8 cellular contexts compared by ENCODE assay signal in genomic region chr10:110221721-110222261, GRCh38. TPM values are rescaled to one million over a fixed set of nuclear protein-coding genes. Genes with fewer than 3 reads are reported as not detected.
DNase-seq lines count a peak whose midpoint lies in the region; ATAC-seq and TF ChIP-seq lines count a peak whose summit lies in the region.

No MANE protein-coding gene starts in this region.

- no peak overlapping the region for H3K18ac ChIP-seq in mesenchymal stem cell (ENCODE audit: low read depth in 1 of 2, low read length in 2 of 2)

- no peak overlapping the region for H2BK12ac ChIP-seq in mesenchymal stem cell (ENCODE audit: low read length in 2 of 2)

- no peak overlapping the region for H2AK5ac ChIP-seq in mesenchymal stem cell (ENCODE audit: low read length, severe bottlenecking)

- H3K27me3 ChIP-seq in mesenchymal stem cell (ENCODE audit: control insufficient read depth in 1 of 2, insufficient read depth in 1 of 2, low read length in 2 of 2), result no peaks in the 10 kb centered on the region

- POLR2A ChIA-PET in activated CD8-positive, alpha-beta T cell treated with anti-CD3 and anti-CD28 coated beads for 36 hours (lab: Charles Lee), result interaction anchor here (1.5 to 3.3 kb wide), 2 partner anchors 9 to 11 kb away, joined by 6 to 20 read pairs; no protein-coding TSS in a partner anchor

- peaks cover 6% of the 10 kb centered on the region for H3K4me1 ChIP-seq in mesenchymal stem cell (ENCODE audit: control insufficient read depth, insufficient read depth, low read depth, low read length)

- CTCF ChIA-PET in activated CD8-positive, alpha-beta T cell treated with anti-CD3 and anti-CD28 coated beads for 36 hours (lab: Charles Lee), result interaction anchor here (0.9 to 12.5 kb wide), 10 partner anchors 12 to 165 kb away, joined by 3 to 171 read pairs (median 3); partner anchors contain the start of gene MXI1

- H3K4me3 ChIP-seq in mesenchymal stem cell (ENCODE audit: insufficient read depth in 1 of 2, low read depth in 1 of 2, low read length in 2 of 2), result peak overlapping the region; percentile 38 to 79

- no peak overlapping the region for H2AFZ ChIP-seq in mesenchymal stem cell (ENCODE audit: low read depth, low read length)

- ATAC-seq in HG03025 (IDR thresholded peaks at IDR 0.05; ENCODE audit: low FRiP score, unreplicated experiment), result peak; percentile 42
- ATAC-seq in activated CD8-positive, alpha-beta T cell treated with anti-CD3 and anti-CD28 coated beads for 36 hours, result peak; percentile 67

- no peaks in the 10 kb centered on the region for H3K9me3 ChIP-seq in mesenchymal stem cell (ENCODE audit: control insufficient read depth, low read length)

- no peak overlapping the region for H2BK15ac ChIP-seq in mesenchymal stem cell (ENCODE audit: low read depth, poor library complexity, severe bottlenecking)

- H3K27me3 Mint-ChIP-seq in activated CD8-positive, alpha-beta T cell treated with anti-CD3 and anti-CD28 coated beads for 36 hours, result no peaks in the 10 kb centered on the region

- H2BK5ac ChIP-seq in mesenchymal stem cell (ENCODE audit: low read depth, low read length, poor library complexity, severe bottlenecking), result no peak overlapping the region

- no peak overlapping the region for H4K8ac ChIP-seq in mesenchymal stem cell (ENCODE audit: low read length)

- DNase-seq in NCI-H748 (lab: John Stamatoyannopoulos, UW; ENCODE audit: unreplicated experiment) (peak; percentile 25), NCI-H748 treated with DMSO at 0.1 percent for 48 hours (lab: John Stamatoyannopoulos, UW) (no peak), NCI-H2227 treated with DMSO at 0.1 percent for 48 hours (lab: John Stamatoyannopoulos, UW) (peak; percentile 56), ecto neural progenitor cell (ENCODE audit: low spot score) (peak; percentile 69), mesenchymal stem cell (peak; percentile 93)
- DNase-seq in activated CD8-positive, alpha-beta T cell treated with anti-CD3 and anti-CD28 coated beads for 36 hours, result peak; percentile 89
- peak; percentile 50 to 67 for DNase-seq in stimulated activated CD8-positive, alpha-beta memory T cell treated with anti-CD3 and anti-CD28 coated beads, Interleukin-15, amount 100 ng/mL, for 4 hours (ENCODE audit: low read depth in 2 of 2)

- peak overlapping the region; percentile 88 for H3K9ac ChIP-seq in mesenchymal stem cell (ENCODE audit: low read length)

- H2BK120ac ChIP-seq in mesenchymal stem cell (ENCODE audit: low read depth, low read length), result no peak overlapping the region

- H3K4me1 Mint-ChIP-seq in activated CD8-positive, alpha-beta T cell treated with anti-CD3 and anti-CD28 coated beads for 36 hours (ENCODE audit: low read depth), result peaks cover 31% of the 10 kb centered on the region

- peak overlapping the region; percentile 76 for H3K27ac Mint-ChIP-seq in activated CD8-positive, alpha-beta T cell treated with anti-CD3 and anti-CD28 coated beads for 36 hours

- no peaks in the 10 kb centered on the region for H3K9me3 Mint-ChIP-seq in activated CD8-positive, alpha-beta T cell treated with anti-CD3 and anti-CD28 coated beads for 36 hours

- H3K79me1 ChIP-seq in mesenchymal stem cell (replicated peaks; ENCODE audit: low read length, poor library complexity, severe bottlenecking), result peaks cover 11% of the 10 kb centered on the region

- 4% methylated on average over 18 of the region's 20 CpGs for WGBS in mesenchymal stem cell

- H3K23ac ChIP-seq in mesenchymal stem cell (ENCODE audit: low read length in 2 of 2), result no peak overlapping the region

- no peak overlapping the region for H3K4ac ChIP-seq in mesenchymal stem cell (ENCODE audit: low read depth in 1 of 2, low read length in 2 of 2)

- H3K36me3 Mint-ChIP-seq in activated CD8-positive, alpha-beta T cell treated with anti-CD3 and anti-CD28 coated beads for 36 hours (ENCODE audit: low read depth), result peaks cover 2% of the 10 kb centered on the region

- H3K14ac ChIP-seq in mesenchymal stem cell (ENCODE audit: low read length in 2 of 2), result no peak overlapping the region

- TF ChIP-seq CTCF in activated CD8-positive, alpha-beta T cell treated with anti-CD3 and anti-CD28 coated beads for 36 hours (IDR thresholded peaks at IDR 0.05), result no peak

- intact Hi-C loops in activated CD8-positive, alpha-beta T cell treated with anti-CD3 and anti-CD28 coated beads for 36 hours (cut with micrococcal nuclease), result loop anchor here (5.0 kb wide), 1 partner anchor 84 kb away; no protein-coding TSS in a partner anchor

- no peak overlapping the region for H3K27ac ChIP-seq in mesenchymal stem cell (ENCODE audit: low read length, poor library complexity, severe bottlenecking)

- peak overlapping the region; percentile 75 for H3K4me2 ChIP-seq in mesenchymal stem cell (ENCODE audit: low read length, poor library complexity, severe bottlenecking)

- H3K4me3 Mint-ChIP-seq in activated CD8-positive, alpha-beta T cell treated with anti-CD3 and anti-CD28 coated beads for 36 hours, result peak overlapping the region; percentile 61

- H4K91ac ChIP-seq in mesenchymal stem cell (ENCODE audit: low read length), result no peak overlapping the region

- H3K36me3 ChIP-seq in mesenchymal stem cell (ENCODE audit: control insufficient read depth in 1 of 2, insufficient read depth in 2 of 2, low read depth in 1 of 2, low read length in 2 of 2), result no peaks in the 10 kb centered on the region

RNA-seq across cellular contexts. Expression of gene MXI1, which starts 14.4 kb away (rescaled TPM):
- 10 to 100 TPM; 47.9 to 48.2 TPM for total RNA-seq in activated CD8-positive, alpha-beta T cell treated with anti-CD3 and anti-CD28 coated beads for 36 hours
- polyA plus RNA-seq in mesenchymal stem cell (2013, experiment 1 of 2), result 7.8 TPM
- 8.3 TPM for polyA plus RNA-seq in mesenchymal stem cell (2013, experiment 2 of 2)
